Comparison of ENCODE assay signal across 18 cellular contexts in the genomic region with DNA sequence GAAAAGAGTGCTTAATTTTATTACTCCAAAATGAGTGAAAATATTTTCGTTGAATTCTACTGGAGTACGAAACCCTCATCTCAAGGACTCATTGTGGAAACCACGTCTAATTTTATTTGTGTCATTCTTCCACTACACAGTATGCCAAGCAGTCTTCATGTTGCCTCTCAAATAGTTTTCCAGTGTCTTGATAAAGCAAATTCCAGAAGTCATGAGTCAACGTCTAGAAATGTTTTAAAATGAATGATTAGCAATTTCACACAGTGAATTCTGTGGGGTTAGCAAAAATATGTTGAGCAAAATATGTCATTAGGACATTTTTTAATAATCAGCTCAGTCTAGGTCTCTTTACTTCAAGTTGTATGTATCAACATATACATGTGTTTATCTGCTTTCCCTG.
DNase-seq lines count a peak whose midpoint lies in the region; ATAC-seq, FAIRE-seq and TF ChIP-seq lines count a peak whose summit lies in the region.
"Had no signal": no experiment of that assay in that cellular context is flagged by ENCODE, and none has a peak within 500 bp of the region (broad histone marks: within the 10 kb centered on the region; RNA-seq: fewer than 3 reads in every experiment).

No MANE protein-coding gene starts in this region.

- no peaks in the 10 kb centered on the region for H3K4me1 Mint-ChIP-seq in activated T-helper 1 cell treated with anti-CD3 and anti-CD28 coated beads, Interleukin-12 subunit alpha, Interleukin-12 subunit beta, Interleukin-2, Interleukin-4 antibody, amounts not matched to agents 30 ng/mL and 10 ng/mL and 1 ng/mL, durations not matched to agents 14 hours and 24 hours and 36 hours (ENCODE audit: low read depth)

- H3K27ac Mint-ChIP-seq in activated T-helper 1 cell treated with anti-CD3 and anti-CD28 coated beads, Interleukin-12 subunit alpha, Interleukin-12 subunit beta, Interleukin-2, Interleukin-4 antibody, amounts not matched to agents 30 ng/mL and 10 ng/mL and 1 ng/mL, durations not matched to agents 14 hours and 24 hours and 36 hours = no peak overlapping the region

- H3K27me3 ChIP-seq in left lung = no peaks in the 10 kb centered on the region
- H3K27me3 ChIP-seq: ascending aorta; BLaER1 treated with 17β-estradiol and CSF1 and Interleukin-3, amounts not matched to agents 10 nM and 100 nM; suprapubic skin had no signal

- H3K27ac ChIP-seq in left lung = no peak overlapping the region
- H3K27ac ChIP-seq: ascending aorta; BLaER1 treated with 17β-estradiol and CSF1 and Interleukin-3, amounts not matched to agents 10 nM and 100 nM; suprapubic skin had no signal

- H3K4me3 ChIP-seq in fibroblast of villous mesenchyme (ENCODE audit: low read depth, low read length) = no peak overlapping the region
- no peak overlapping the region for H3K4me3 ChIP-seq in skeletal muscle cell (ENCODE audit: low read depth, low read length)
- no peak overlapping the region for H3K4me3 ChIP-seq in left lung
- H3K4me3 ChIP-seq: ascending aorta; BLaER1 treated with 17β-estradiol and CSF1 and Interleukin-3, amounts not matched to agents 10 nM and 100 nM; suprapubic skin had no signal

- peaks cover 0 to 17% of the 10 kb centered on the region in 2 donors for H3K9me3 ChIP-seq in left lung
- H3K9me3 ChIP-seq: ascending aorta, suprapubic skin had no signal

- H3K4me3 Mint-ChIP-seq in activated T-helper 1 cell treated with anti-CD3 and anti-CD28 coated beads, Interleukin-12 subunit alpha, Interleukin-12 subunit beta, Interleukin-2, Interleukin-4 antibody, amounts not matched to agents 30 ng/mL and 10 ng/mL and 1 ng/mL, durations not matched to agents 14 hours and 24 hours and 36 hours = no peak overlapping the region

- TF ChIP-seq CTCF in fibroblast of villous mesenchyme (IDR thresholded peaks at IDR 0.05; ENCODE audit: insufficient read depth, low read depth, low read length) = no peak
- no peak for TF ChIP-seq CTCF in left lung (IDR thresholded peaks at IDR 0.05)

- no peaks in the 10 kb centered on the region for H3K27me3 Mint-ChIP-seq in activated T-helper 1 cell treated with anti-CD3 and anti-CD28 coated beads, Interleukin-12 subunit alpha, Interleukin-12 subunit beta, Interleukin-2, Interleukin-4 antibody, amounts not matched to agents 30 ng/mL and 10 ng/mL and 1 ng/mL, durations not matched to agents 14 hours and 24 hours and 36 hours (ENCODE audit: insufficient read depth)

- peaks cover 29% of the 10 kb centered on the region for H3K9me3 Mint-ChIP-seq in activated T-helper 1 cell treated with anti-CD3 and anti-CD28 coated beads, Interleukin-12 subunit alpha, Interleukin-12 subunit beta, Interleukin-2, Interleukin-4 antibody, amounts not matched to agents 30 ng/mL and 10 ng/mL and 1 ng/mL, durations not matched to agents 14 hours and 24 hours and 36 hours

- peak; percentile 61 for DNase-seq in ELR (ENCODE audit: low read depth)
- peak; percentile 39 for DNase-seq in RCC 7860 (ENCODE audit: low spot score)
- peak; percentile 10 for DNase-seq in fibroblast of villous mesenchyme (ENCODE audit: low read depth)
- DNase-seq in skeletal muscle cell (ENCODE audit: low read depth) = peak; percentile 1
- DNase-seq in activated T-helper 1 cell treated with anti-CD3 and anti-CD28 coated beads, Interleukin-12 subunit alpha, Interleukin-12 subunit beta, Interleukin-2, Interleukin-4 antibody, amounts not matched to agents 30 ng/mL and 10 ng/mL and 1 ng/mL, durations not matched to agents 14 hours and 24 hours and 36 hours (ENCODE audit: low spot score) = no peak
- no peak for DNase-seq in NCI-H187 treated with DMSO at 0.1 percent for 48 hours (lab: John Stamatoyannopoulos, UW)
- no peak for DNase-seq in left lung
- DNase-seq: activated CD4-positive, alpha-beta T cell treated with anti-CD3 and anti-CD28 coated beads, Interleukin-2, amount 50 U/mL, for 4 hours; activated naive CD4-positive, alpha-beta T cell; NCI-H2029; NCI-H524; SHP77; small intestine; stimulated activated CD4-positive, alpha-beta T cell treated with anti-CD3 and anti-CD28 coated beads, Interleukin-4, amount 100 ng/mL, for 4 hours had no signal

- ATAC-seq in left lung = no peak

- H3K36me3 ChIP-seq in left lung = no peaks in the 10 kb centered on the region
- H3K36me3 ChIP-seq: ascending aorta; BLaER1 treated with 17β-estradiol and CSF1 and Interleukin-3, amounts not matched to agents 10 nM and 100 nM; suprapubic skin had no signal

- no peak for FAIRE-seq in RCC 7860 (lab: Jason Lieb, UNC)
- FAIRE-seq: endothelial cell of umbilical vein, small intestine had no signal

- no peaks in the 10 kb centered on the region for H3K36me3 Mint-ChIP-seq in activated T-helper 1 cell treated with anti-CD3 and anti-CD28 coated beads, Interleukin-12 subunit alpha, Interleukin-12 subunit beta, Interleukin-2, Interleukin-4 antibody, amounts not matched to agents 30 ng/mL and 10 ng/mL and 1 ng/mL, durations not matched to agents 14 hours and 24 hours and 36 hours (ENCODE audit: low read depth)

- intact Hi-C loops in activated T-helper 1 cell treated with anti-CD3 and anti-CD28 coated beads, Interleukin-12 subunit alpha, Interleukin-12 subunit beta, Interleukin-2, Interleukin-4 antibody, amounts not matched to agents 30 ng/mL and 10 ng/mL and 1 ng/mL, durations not matched to agents 14 hours and 24 hours and 36 hours (cut with micrococcal nuclease) = no loop called here
- intact Hi-C loops in left lung (cut with DNase I) = no loop called here

- H3K4me1 ChIP-seq in left lung = no peaks in the 10 kb centered on the region
- H3K4me1 ChIP-seq: ascending aorta; BLaER1 treated with 17β-estradiol and CSF1 and Interleukin-3, amounts not matched to agents 10 nM and 100 nM; suprapubic skin had no signal

Comparison
In these comparisons a context has a peak if more than half of its experiments do, and no peak if none do; other contexts are left out.
1. DNase-seq: peak in ELR (single experiment), RCC 7860 (single experiment), fibroblast of villous mesenchyme (single experiment) and skeletal muscle cell (single experiment); none in activated T-helper 1 cell treated with anti-CD3 and anti-CD28 coated beads, Interleukin-12 subunit alpha, Interleukin-12 subunit beta, Interleukin-2, Interleukin-4 antibody, amounts not matched to agents 30 ng/mL and 10 ng/mL and 1 ng/mL, durations not matched to agents 14 hours and 24 hours and 36 hours (single experiment), NCI-H187 treated with DMSO at 0.1 percent for 48 hours (single experiment) and left lung (0 of 2).